ENCODE assay signal across 1 cellular context in the genomic region with DNA sequence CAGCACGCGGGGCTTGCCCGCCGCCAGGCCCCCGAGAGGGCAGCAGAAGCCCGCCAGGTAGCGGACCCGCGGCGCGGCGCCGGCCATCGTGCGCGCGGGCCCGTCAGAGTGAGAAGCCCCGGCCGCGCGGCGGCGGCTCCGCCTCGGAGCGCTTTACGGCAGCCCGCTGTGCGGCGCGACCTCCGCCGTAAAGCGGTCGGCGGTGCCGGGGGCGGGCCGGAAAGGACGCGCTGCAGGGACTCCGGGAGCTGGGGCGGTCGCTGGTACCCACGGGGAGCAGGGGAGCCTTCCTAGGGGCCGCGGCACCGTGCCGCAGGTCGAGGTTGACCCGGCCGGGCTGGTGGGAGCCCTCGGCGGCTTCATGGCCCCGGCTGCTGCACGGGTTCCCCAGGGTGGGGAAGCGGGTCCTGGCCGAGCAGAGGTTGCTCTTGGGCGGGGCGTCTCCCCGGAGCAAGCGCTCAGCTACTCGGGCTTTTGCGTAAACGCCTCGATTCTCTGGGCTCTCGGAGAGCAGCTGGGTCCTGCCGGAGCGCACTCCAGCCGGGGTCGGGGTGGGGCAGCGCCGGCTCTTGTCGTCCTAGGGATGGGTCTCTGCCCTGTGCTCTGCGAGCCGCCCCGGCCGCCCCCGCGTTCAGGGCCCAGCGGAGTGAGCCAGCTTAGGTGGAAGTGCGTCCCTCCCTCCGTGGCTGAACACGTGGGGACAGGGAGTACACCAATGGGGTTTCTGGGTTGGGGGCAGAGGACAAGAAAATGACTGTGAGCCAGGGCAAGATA.
TF ChIP-seq lines count a peak whose summit lies in the region.

A gene with protein sequence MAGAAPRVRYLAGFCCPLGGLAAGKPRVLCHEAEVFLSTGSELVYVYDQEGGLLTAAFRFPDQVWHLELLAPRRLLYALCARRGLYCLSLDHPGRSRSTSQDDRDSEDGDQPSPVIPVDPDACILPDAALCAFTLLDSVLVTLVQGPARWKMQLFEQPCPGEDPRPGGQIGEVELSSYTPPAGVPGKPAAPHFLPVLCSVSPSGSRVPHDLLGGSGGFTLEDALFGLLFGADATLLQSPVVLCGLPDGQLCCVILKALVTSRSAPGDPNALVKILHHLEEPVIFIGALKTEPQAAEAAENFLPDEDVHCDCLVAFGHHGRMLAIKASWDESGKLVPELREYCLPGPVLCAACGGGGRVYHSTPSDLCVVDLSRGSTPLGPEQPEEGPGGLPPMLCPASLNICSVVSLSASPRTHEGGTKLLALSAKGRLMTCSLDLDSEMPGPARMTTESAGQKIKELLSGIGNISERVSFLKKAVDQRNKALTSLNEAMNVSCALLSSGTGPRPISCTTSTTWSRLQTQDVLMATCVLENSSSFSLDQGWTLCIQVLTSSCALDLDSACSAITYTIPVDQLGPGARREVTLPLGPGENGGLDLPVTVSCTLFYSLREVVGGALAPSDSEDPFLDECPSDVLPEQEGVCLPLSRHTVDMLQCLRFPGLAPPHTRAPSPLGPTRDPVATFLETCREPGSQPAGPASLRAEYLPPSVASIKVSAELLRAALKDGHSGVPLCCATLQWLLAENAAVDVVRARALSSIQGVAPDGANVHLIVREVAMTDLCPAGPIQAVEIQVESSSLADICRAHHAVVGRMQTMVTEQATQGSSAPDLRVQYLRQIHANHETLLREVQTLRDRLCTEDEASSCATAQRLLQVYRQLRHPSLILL (minus strand): TSS at position 110 of the 774 bp plus-strand sequence. CDS start 23 bp downstream, at position 87.

TF ChIP-seq in K562, 482 proteins besides CTCF, POLR2A, EP300 and RAD21 (continued from another document and continues in another):
- TF ChIP-seq ELF1 (tag; IDR thresholded peaks at IDR 0.05) (0 out of 2 replicates have a peak, but pooled peaks have one; percentile 56), NR2C2 (CRISPR knock-in tag; IDR thresholded peaks at IDR 0.05) (no peak), NR2C2 (tag; IDR thresholded peaks at IDR 0.05) (peak; percentile 57; the same call in 1 of the 2 replicates), PHF20 (IDR thresholded peaks at IDR 0.05; ENCODE audit: partially characterized antibody) (peak; percentile 23), SMARCA5 (IDR thresholded peaks at IDR 0.05) (no peak), ZBED1 (IDR thresholded peaks at IDR 0.05) (0 out of 2 replicates have a peak, but pooled peaks have one; percentile 40), SNRNP70 (optimal IDR thresholded peaks at IDR 0.05; ENCODE audit: low read depth, low read length) (no peak), CREB1 (IDR thresholded peaks at IDR 0.05) (peak; percentile 64), CREB1 (CRISPR knock-in tag; IDR thresholded peaks at IDR 0.05) (no peak; the same call in 1 of the 2 replicates), CXXC5 (CRISPR knock-in tag; IDR thresholded peaks at IDR 0.05) (peak; percentile 77), TRIM24 (IDR thresholded peaks at IDR 0.05) (no peak), ZNF830 (CRISPR knock-in tag; IDR thresholded peaks at IDR 0.05) (no peak), HMG20B (CRISPR knock-in tag; IDR thresholded peaks at IDR 0.05) (no peak), BCL6 (CRISPR knock-in tag; IDR thresholded peaks at IDR 0.05) (no peak), EGR1 (conservative IDR thresholded peaks at IDR 0.05) (peak; percentile 93)
- TF ChIP-seq, protein P1, sequence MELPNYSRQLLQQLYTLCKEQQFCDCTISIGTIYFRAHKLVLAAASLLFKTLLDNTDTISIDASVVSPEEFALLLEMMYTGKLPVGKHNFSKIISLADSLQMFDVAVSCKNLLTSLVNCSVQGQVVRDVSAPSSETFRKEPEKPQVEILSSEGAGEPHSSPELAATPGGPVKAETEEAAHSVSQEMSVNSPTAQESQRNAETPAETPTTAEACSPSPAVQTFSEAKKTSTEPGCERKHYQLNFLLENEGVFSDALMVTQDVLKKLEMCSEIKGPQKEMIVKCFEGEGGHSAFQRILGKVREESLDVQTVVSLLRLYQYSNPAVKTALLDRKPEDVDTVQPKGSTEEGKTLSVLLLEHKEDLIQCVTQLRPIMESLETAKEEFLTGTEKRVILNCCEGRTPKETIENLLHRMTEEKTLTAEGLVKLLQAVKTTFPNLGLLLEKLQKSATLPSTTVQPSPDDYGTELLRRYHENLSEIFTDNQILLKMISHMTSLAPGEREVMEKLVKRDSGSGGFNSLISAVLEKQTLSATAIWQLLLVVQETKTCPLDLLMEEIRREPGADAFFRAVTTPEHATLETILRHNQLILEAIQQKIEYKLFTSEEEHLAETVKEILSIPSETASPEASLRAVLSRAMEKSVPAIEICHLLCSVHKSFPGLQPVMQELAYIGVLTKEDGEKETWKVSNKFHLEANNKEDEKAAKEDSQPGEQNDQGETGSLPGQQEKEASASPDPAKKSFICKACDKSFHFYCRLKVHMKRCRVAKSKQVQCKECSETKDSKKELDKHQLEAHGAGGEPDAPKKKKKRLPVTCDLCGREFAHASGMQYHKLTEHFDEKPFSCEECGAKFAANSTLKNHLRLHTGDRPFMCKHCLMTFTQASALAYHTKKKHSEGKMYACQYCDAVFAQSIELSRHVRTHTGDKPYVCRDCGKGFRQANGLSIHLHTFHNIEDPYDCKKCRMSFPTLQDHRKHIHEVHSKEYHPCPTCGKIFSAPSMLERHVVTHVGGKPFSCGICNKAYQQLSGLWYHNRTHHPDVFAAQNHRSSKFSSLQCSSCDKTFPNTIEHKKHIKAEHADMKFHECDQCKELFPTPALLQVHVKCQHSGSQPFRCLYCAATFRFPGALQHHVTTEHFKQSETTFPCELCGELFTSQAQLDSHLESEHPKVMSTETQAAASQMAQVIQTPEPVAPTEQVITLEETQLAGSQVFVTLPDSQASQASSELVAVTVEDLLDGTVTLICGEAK (IDR thresholded peaks at IDR 0.05), result 0 out of 2 replicates have a peak, but pooled peaks have one; percentile 31
- TF ChIP-seq, protein P1 (CRISPR knock-in tag; IDR thresholded peaks at IDR 0.05), result no peak
- TF ChIP-seq, protein P2, sequence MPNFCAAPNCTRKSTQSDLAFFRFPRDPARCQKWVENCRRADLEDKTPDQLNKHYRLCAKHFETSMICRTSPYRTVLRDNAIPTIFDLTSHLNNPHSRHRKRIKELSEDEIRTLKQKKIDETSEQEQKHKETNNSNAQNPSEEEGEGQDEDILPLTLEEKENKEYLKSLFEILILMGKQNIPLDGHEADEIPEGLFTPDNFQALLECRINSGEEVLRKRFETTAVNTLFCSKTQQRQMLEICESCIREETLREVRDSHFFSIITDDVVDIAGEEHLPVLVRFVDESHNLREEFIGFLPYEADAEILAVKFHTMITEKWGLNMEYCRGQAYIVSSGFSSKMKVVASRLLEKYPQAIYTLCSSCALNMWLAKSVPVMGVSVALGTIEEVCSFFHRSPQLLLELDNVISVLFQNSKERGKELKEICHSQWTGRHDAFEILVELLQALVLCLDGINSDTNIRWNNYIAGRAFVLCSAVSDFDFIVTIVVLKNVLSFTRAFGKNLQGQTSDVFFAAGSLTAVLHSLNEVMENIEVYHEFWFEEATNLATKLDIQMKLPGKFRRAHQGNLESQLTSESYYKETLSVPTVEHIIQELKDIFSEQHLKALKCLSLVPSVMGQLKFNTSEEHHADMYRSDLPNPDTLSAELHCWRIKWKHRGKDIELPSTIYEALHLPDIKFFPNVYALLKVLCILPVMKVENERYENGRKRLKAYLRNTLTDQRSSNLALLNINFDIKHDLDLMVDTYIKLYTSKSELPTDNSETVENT (CRISPR knock-in tag; IDR thresholded peaks at IDR 0.05), result peak; percentile 36; the same call in 1 of the 2 replicates
- TF ChIP-seq, protein P3, sequence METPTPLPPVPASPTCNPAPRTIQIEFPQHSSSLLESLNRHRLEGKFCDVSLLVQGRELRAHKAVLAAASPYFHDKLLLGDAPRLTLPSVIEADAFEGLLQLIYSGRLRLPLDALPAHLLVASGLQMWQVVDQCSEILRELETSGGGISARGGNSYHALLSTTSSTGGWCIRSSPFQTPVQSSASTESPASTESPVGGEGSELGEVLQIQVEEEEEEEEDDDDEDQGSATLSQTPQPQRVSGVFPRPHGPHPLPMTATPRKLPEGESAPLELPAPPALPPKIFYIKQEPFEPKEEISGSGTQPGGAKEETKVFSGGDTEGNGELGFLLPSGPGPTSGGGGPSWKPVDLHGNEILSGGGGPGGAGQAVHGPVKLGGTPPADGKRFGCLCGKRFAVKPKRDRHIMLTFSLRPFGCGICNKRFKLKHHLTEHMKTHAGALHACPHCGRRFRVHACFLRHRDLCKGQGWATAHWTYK (CRISPR knock-in tag; IDR thresholded peaks at IDR 0.05), result no peak; the same call in 1 of the 2 replicates
- TF ChIP-seq, protein P4, sequence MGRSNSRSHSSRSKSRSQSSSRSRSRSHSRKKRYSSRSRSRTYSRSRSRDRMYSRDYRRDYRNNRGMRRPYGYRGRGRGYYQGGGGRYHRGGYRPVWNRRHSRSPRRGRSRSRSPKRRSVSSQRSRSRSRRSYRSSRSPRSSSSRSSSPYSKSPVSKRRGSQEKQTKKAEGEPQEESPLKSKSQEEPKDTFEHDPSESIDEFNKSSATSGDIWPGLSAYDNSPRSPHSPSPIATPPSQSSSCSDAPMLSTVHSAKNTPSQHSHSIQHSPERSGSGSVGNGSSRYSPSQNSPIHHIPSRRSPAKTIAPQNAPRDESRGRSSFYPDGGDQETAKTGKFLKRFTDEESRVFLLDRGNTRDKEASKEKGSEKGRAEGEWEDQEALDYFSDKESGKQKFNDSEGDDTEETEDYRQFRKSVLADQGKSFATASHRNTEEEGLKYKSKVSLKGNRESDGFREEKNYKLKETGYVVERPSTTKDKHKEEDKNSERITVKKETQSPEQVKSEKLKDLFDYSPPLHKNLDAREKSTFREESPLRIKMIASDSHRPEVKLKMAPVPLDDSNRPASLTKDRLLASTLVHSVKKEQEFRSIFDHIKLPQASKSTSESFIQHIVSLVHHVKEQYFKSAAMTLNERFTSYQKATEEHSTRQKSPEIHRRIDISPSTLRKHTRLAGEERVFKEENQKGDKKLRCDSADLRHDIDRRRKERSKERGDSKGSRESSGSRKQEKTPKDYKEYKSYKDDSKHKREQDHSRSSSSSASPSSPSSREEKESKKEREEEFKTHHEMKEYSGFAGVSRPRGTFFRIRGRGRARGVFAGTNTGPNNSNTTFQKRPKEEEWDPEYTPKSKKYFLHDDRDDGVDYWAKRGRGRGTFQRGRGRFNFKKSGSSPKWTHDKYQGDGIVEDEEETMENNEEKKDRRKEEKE (IDR thresholded peaks at IDR 0.05; ENCODE audit: borderline replicate concordance in 1 of 2, control insufficient read depth in 1 of 2, low read depth in 2 of 2, low read length in 1 of 2), result no peak
